9 cellular contexts compared by ENCODE assay signal in genomic region chr12:108559748-108560147, GRCh38. TPM values are rescaled to one million over a fixed set of nuclear protein-coding genes. Genes with fewer than 3 reads are reported as not detected.
A peak's percentile ranks its signal among the peaks of the same experiment; 100 is the strongest.
DNase-seq lines count a peak whose midpoint lies in the region; ATAC-seq and TF ChIP-seq lines count a peak whose summit lies in the region.
"Had no signal": no experiment of that assay in that cellular context is flagged by ENCODE, and none has a peak within 500 bp of the region (broad histone marks: within the 10 kb centered on the region; RNA-seq: fewer than 3 reads in every experiment).

No MANE protein-coding gene starts in this region.

- H3K9me3 ChIP-seq in AG04450 (ENCODE audit: control insufficient read depth, insufficient read depth, low read length) = no peaks in the 10 kb centered on the region; the same call in 1 of the 2 replicates
- no peaks in the 10 kb centered on the region for H3K9me3 ChIP-seq in HUES6 (ENCODE audit: control insufficient read depth, insufficient read depth, low read depth, low read length)
- no peaks in the 10 kb centered on the region for H3K9me3 ChIP-seq in mammary epithelial cell (replicated peaks; ENCODE audit: insufficient read depth, low read length)
- H3K9me3 ChIP-seq in mucosa of stomach (ENCODE audit: control insufficient read depth, low read length) = no peaks in the 10 kb centered on the region

- dilution Hi-C loops in mammary epithelial cell (cut with HindIII; ENCODE audit: low sequenced_read_pairs) = loop anchor here (5.0 to 10.0 kb wide), 2 partner anchors 68 to 535 kb away; partner anchors contain the start of genes ALKBH2 and UNG

- H3K27me3 ChIP-seq in AG04450 (ENCODE audit: control insufficient read depth, insufficient read depth, low read length) = no peaks in the 10 kb centered on the region
- H3K27me3 ChIP-seq in HUES6 (ENCODE audit: control insufficient read depth, insufficient read depth, low read length) = no peaks in the 10 kb centered on the region
- no peaks in the 10 kb centered on the region for H3K27me3 ChIP-seq in mammary epithelial cell (ENCODE audit: insufficient read depth, low read length)
- H3K27me3 ChIP-seq in mucosa of stomach (ENCODE audit: control insufficient read depth, insufficient read depth, low read length) = no peaks in the 10 kb centered on the region

- H3K4me1 ChIP-seq in HUES6 (ENCODE audit: control insufficient read depth, insufficient read depth, low read length) = peaks cover 9% of the 10 kb centered on the region; the same call in 1 of the 2 replicates
- H3K4me1 ChIP-seq in mammary epithelial cell (ENCODE audit: insufficient read depth, low read length) = peaks cover 17% of the 10 kb centered on the region
- peaks cover 26% of the 10 kb centered on the region for H3K4me1 ChIP-seq in mucosa of stomach (ENCODE audit: control insufficient read depth, insufficient read depth, low read length)

- POLR2A ChIA-PET in AG04450 (lab: Yijun Ruan, JAX) = no interaction called here

- H4K20me1 ChIP-seq in mammary epithelial cell (ENCODE audit: insufficient read depth, low read length) = no peaks in the 10 kb centered on the region

- in situ Hi-C loops in mammary epithelial cell (cut with MboI; ENCODE audit: low sequenced_read_pairs in 2 of 2) = loop anchor here in 1 of 2 donors (5.0 to 25.0 kb wide), 3 partner anchors 58 to 528 kb away; partner anchors contain the start of genes ALKBH2 and UNG

- no TSS peak for BruUV-seq in mammary epithelial cell (replicated peaks; lab: Mats Ljungman, UMichigan)

- H3K4me3 ChIP-seq in AG04450 (ENCODE audit: low read depth, low read length) (peak overlapping the region; percentile 100), HUES6 (ENCODE audit: low read depth, low read length) (peak overlapping the region; percentile 97), mammary epithelial cell (replicated peaks in 1 of 3; ENCODE audit: insufficient read depth in 1 of 3, low read depth in 2 of 3, low read length in 3 of 3) (peak overlapping the region; percentile 68 to 88 (median 88)), mucosa of stomach (ENCODE audit: low read length) (peak overlapping the region; percentile 98)

- intact Hi-C loops in mammary epithelial cell (cut with micrococcal nuclease) = loop anchor here (2.0 to 5.0 kb wide), 2 partner anchors 171 to 828 kb away; partner anchors contain the start of gene CORO1C

- H3K27ac ChIP-seq in AG04450 (ENCODE audit: low read depth, low read length) (no peak overlapping the region), HUES6 (ENCODE audit: low read depth, low read length) (no peak overlapping the region; the same call in 1 of the 2 replicates), mammary epithelial cell (ENCODE audit: insufficient read depth, low read depth, low read length) (peak overlapping the region; percentile 93)

- DNase-seq in AG04450 (ENCODE audit: low read depth, low spot score) (no peak), mammary epithelial cell (no peak), NCI-H1048 (lab: John Stamatoyannopoulos, UW) (no peak), KG1 (lab: John Stamatoyannopoulos, UW) (no peak)
- DNase-seq: NCI-H146 had no signal

- peaks cover 20% of the 10 kb centered on the region for H3K36me3 ChIP-seq in HUES6 (ENCODE audit: control insufficient read depth, insufficient read depth, low read length)
- H3K36me3 ChIP-seq in mammary epithelial cell (ENCODE audit: insufficient read depth, low read length) = peaks cover 5% of the 10 kb centered on the region
- H3K36me3 ChIP-seq in mucosa of stomach (ENCODE audit: control insufficient read depth, insufficient read depth, low read length) = peaks cover 7% of the 10 kb centered on the region

- peaks cover 84% of the 10 kb centered on the region for H3K79me2 ChIP-seq in mammary epithelial cell (ENCODE audit: insufficient read depth, low read length)

- 32% methylated on average over 2 of the region's 3 CpGs for WGBS in mammary epithelial cell (ENCODE audit: low coverage, missing lambda C conversion rate)

- no peak for ATAC-seq in GM18867 (IDR thresholded peaks at IDR 0.05; ENCODE audit: unreplicated experiment)
- ATAC-seq in HG03097 (IDR thresholded peaks at IDR 0.05; ENCODE audit: low FRiP score, unreplicated experiment) = no peak

- H3K9ac ChIP-seq in HUES6 (ENCODE audit: low read length) (peak overlapping the region; percentile 98), mammary epithelial cell (ENCODE audit: insufficient read depth, low read length) (peak overlapping the region; percentile 98), mucosa of stomach (ENCODE audit: low read length) (peak overlapping the region; percentile 94)

- CTCF ChIA-PET in AG04450 (lab: Charles Lee) = interaction anchor here (1.0 to 15.8 kb wide), 3 partner anchors 48 to 391 kb away, joined by 3 to 508 read pairs (median 9); no protein-coding TSS in a partner anchor
- CTCF ChIA-PET in mammary epithelial cell (lab: Charles Lee; ENCODE audit: low non-redundant PET) = no interaction called here

- H2AFZ ChIP-seq in mammary epithelial cell (ENCODE audit: low read depth, low read length) = no peak overlapping the region

- peak overlapping the region; percentile 76 for H3K4me2 ChIP-seq in mammary epithelial cell (ENCODE audit: insufficient read depth, low read depth, low read length)

- peak; percentile 15; the same call in 1 of the 2 replicates for TF ChIP-seq CTCF in AG04450 (IDR thresholded peaks at IDR 0.05; ENCODE audit: low read depth, low read length)
- peak in 1 of 2 donors; percentile 16 for TF ChIP-seq CTCF in mammary epithelial cell (conservative IDR thresholded peaks at IDR 0.05 in 1 of 2, IDR thresholded peaks at IDR 0.05 in 1 of 2; ENCODE audit: extremely low read depth in 1 of 2, insufficient read depth in 1 of 2, low read depth in 1 of 2, low read length in 2 of 2)

RNA-seq across cellular contexts. Expression of gene SART3, which starts 1.2 kb away (rescaled TPM):
- polyA plus RNA-seq in AG04450 (2011; rRNA removed) = 23.9 and 28.5 TPM in 2 replicates
- polyA minus RNA-seq in AG04450 (2011; rRNA and poly(A)+ RNA removed) = 38.6 and 43.4 TPM in 2 replicates
- total RNA-seq in mammary epithelial cell = 10 to 100 TPM; 34.7 to 60.7 TPM
- 14.9 TPM for polyA plus RNA-seq in mammary epithelial cell
- polyA minus RNA-seq in mammary epithelial cell = 61.0 TPM

RNA-seq across cellular contexts. Expression of gene ISCU, which starts 2.6 kb away (rescaled TPM):
- polyA plus RNA-seq in AG04450 (2011; rRNA removed) (164 and 184 TPM in 2 replicates), mammary epithelial cell (79.1 TPM)
- 61.7 and 84.1 TPM in 2 replicates for polyA minus RNA-seq in AG04450 (2011; rRNA and poly(A)+ RNA removed)
- total RNA-seq in mammary epithelial cell = 10 to 100 TPM; 55.3 to 77.6 TPM
- 64.0 TPM for polyA minus RNA-seq in mammary epithelial cell

RNA-seq across cellular contexts. Expression of gene TMEM119, which starts 38.1 kb away (rescaled TPM):
- polyA plus RNA-seq in AG04450 (2011; rRNA removed) = 60.3 and 67.0 TPM in 2 replicates
- 50.7 and 57.9 TPM in 2 replicates for polyA minus RNA-seq in AG04450 (2011; rRNA and poly(A)+ RNA removed)
- total RNA-seq in mammary epithelial cell = 1 to 10 TPM in 1 of 2 donors, not detected in 1; 1.0 TPM
- polyA plus RNA-seq in mammary epithelial cell = not detected
- not detected for polyA minus RNA-seq in mammary epithelial cell

RNA-seq across cellular contexts. Expression of gene FICD, which starts 44.7 kb away (rescaled TPM):
- polyA plus RNA-seq in AG04450 (2011; rRNA removed) = 1.4 and 2.9 TPM in 2 replicates
- 5.9 and 6.3 TPM in 2 replicates for polyA minus RNA-seq in AG04450 (2011; rRNA and poly(A)+ RNA removed)
- total RNA-seq in mammary epithelial cell = 1 to 10 TPM; 5.5 to 5.6 TPM
- 0.80 TPM for polyA plus RNA-seq in mammary epithelial cell
- polyA minus RNA-seq in mammary epithelial cell = not detected

Comparison
In these comparisons a context has a peak if more than half of its experiments do, and no peak if none do; other contexts are left out.
1. RNA of gene TMEM119, which starts 38.1 kb away (polyA plus RNA-seq): 60.3 to 67.0 TPM in AG04450; not detected in mammary epithelial cell (single experiment); every median in the first group is over 10 times any median in the second.
2. Peak in every context shown above with its lines, with median percentiles within 50 percentile points of each other: H3K4me3 ChIP-seq and H3K9ac ChIP-seq.